Comparison of ENCODE assay signal across 1 cellular context in genomic region chr6:39948156-39948850, GRCh38.
A peak's percentile ranks its signal among the peaks of the same experiment; 100 is the strongest.
TF ChIP-seq lines count a peak whose summit lies in the region.

No MANE protein-coding gene starts in this region.

TF ChIP-seq in HepG2, 621 proteins besides CTCF, POLR2A, EP300 and RAD21 (continued from another document and continues in another):
- TF ChIP-seq ZGPAT (CRISPR knock-in tag; IDR thresholded peaks at IDR 0.05), result no peak
- no peak for TF ChIP-seq SOX6 (IDR thresholded peaks at IDR 0.05)
- TF ChIP-seq SOX6 (CRISPR knock-in tag; IDR thresholded peaks at IDR 0.05), result peak; percentile 52; the same call in 1 of the 2 replicates
- no peak for TF ChIP-seq ZNF780A (CRISPR knock-in tag; IDR thresholded peaks at IDR 0.05)
- no peak for TF ChIP-seq ZNF441 (CRISPR knock-in tag; IDR thresholded peaks at IDR 0.05; ENCODE audit: borderline replicate concordance)
- TF ChIP-seq ZNF777 (CRISPR knock-in tag; IDR thresholded peaks at IDR 0.05), result no peak
- TF ChIP-seq ZNF781 (CRISPR knock-in tag; IDR thresholded peaks at IDR 0.05; ENCODE audit: borderline replicate concordance, not compliant biosample characterization), result no peak
- no peak for TF ChIP-seq ZNF33A (CRISPR knock-in tag; IDR thresholded peaks at IDR 0.05; ENCODE audit: borderline replicate concordance)
- TF ChIP-seq HBP1 (CRISPR knock-in tag; IDR thresholded peaks at IDR 0.05; ENCODE audit: low read depth), result no peak
- TF ChIP-seq PATZ1 (CRISPR knock-in tag; IDR thresholded peaks at IDR 0.05), result no peak
- no peak for TF ChIP-seq ZNF790 (CRISPR knock-in tag; IDR thresholded peaks at IDR 0.05; ENCODE audit: borderline replicate concordance)
- TF ChIP-seq SNAI1 (CRISPR knock-in tag; IDR thresholded peaks at IDR 0.05; ENCODE audit: borderline replicate concordance), result no peak
- TF ChIP-seq ZNF274 (CRISPR knock-in tag; IDR thresholded peaks at IDR 0.05), result no peak
- no peak for TF ChIP-seq IKZF1 (IDR thresholded peaks at IDR 0.05)
- TF ChIP-seq HNRNPL (IDR thresholded peaks at IDR 0.05; ENCODE audit: low read depth, low read length), result no peak
- no peak for TF ChIP-seq SKIL (CRISPR knock-in tag; IDR thresholded peaks at IDR 0.05; ENCODE audit: borderline replicate concordance)
- no peak for TF ChIP-seq ZSCAN25 (CRISPR knock-in tag; IDR thresholded peaks at IDR 0.05)
- no peak for TF ChIP-seq NPAS2 (CRISPR knock-in tag; IDR thresholded peaks at IDR 0.05; ENCODE audit: borderline replicate concordance)
- TF ChIP-seq HNF4A (CRISPR knock-in tag; IDR thresholded peaks at IDR 0.05), result peak; percentile 65
- TF ChIP-seq ERF (CRISPR knock-in tag; IDR thresholded peaks at IDR 0.05), result no peak
- no peak for TF ChIP-seq FOXJ3 (CRISPR knock-in tag; IDR thresholded peaks at IDR 0.05; ENCODE audit: borderline replicate concordance)
- TF ChIP-seq RARA (CRISPR knock-in tag; IDR thresholded peaks at IDR 0.05), result 0 out of 2 replicates have a peak, but pooled peaks have one; percentile 32
- TF ChIP-seq KDM2A (CRISPR knock-in tag; IDR thresholded peaks at IDR 0.05; ENCODE audit: borderline replicate concordance, low read depth), result no peak
- no peak for TF ChIP-seq ZNF589 (CRISPR knock-in tag; conservative IDR thresholded peaks at IDR 0.05)
- TF ChIP-seq ZNF124 (CRISPR knock-in tag; IDR thresholded peaks at IDR 0.05), result no peak
- TF ChIP-seq SIN3A (IDR thresholded peaks at IDR 0.05; ENCODE audit: borderline replicate concordance, low read depth, low read length), result no peak
- 0 out of 2 replicates have a peak, but pooled peaks have one; percentile 10 for TF ChIP-seq SRF (IDR thresholded peaks at IDR 0.05; ENCODE audit: low read depth, low read length)
- no peak for TF ChIP-seq ZNF552 (CRISPR knock-in tag; IDR thresholded peaks at IDR 0.05; ENCODE audit: borderline replicate concordance)
- TF ChIP-seq ZSCAN20 (CRISPR knock-in tag; IDR thresholded peaks at IDR 0.05; ENCODE audit: borderline replicate concordance), result no peak
- no peak for TF ChIP-seq ZNF24 (IDR thresholded peaks at IDR 0.05)
- TF ChIP-seq HMGXB3 (CRISPR knock-in tag; IDR thresholded peaks at IDR 0.05; ENCODE audit: borderline replicate concordance), result no peak
- TF ChIP-seq SRY (CRISPR knock-in tag; IDR thresholded peaks at IDR 0.05), result no peak
- TF ChIP-seq ZEB1 (IDR thresholded peaks at IDR 0.05; ENCODE audit: insufficient replicate concordance, low read depth), result no peak
- TF ChIP-seq SAP130 (CRISPR knock-in tag; IDR thresholded peaks at IDR 0.05; ENCODE audit: low read depth), result no peak
- TF ChIP-seq ZFP91 (CRISPR knock-in tag; IDR thresholded peaks at IDR 0.05; ENCODE audit: borderline replicate concordance), result no peak
- no peak for TF ChIP-seq TOPORS (CRISPR knock-in tag; IDR thresholded peaks at IDR 0.05)
- no peak for TF ChIP-seq ZNF446 (CRISPR knock-in tag; IDR thresholded peaks at IDR 0.05)
- TF ChIP-seq KIAA2018 (CRISPR knock-in tag; IDR thresholded peaks at IDR 0.05; ENCODE audit: borderline replicate concordance), result no peak
